In genomic region chr1:226723640-226724532, GRCh38 we compare ENCODE assay signal across 8 cellular contexts. TPM values are rescaled to one million over a fixed set of nuclear protein-coding genes. Genes with fewer than 3 reads are reported as not detected.
A peak's percentile ranks its signal among the peaks of the same experiment; 100 is the strongest.
DNase-seq lines count a peak whose midpoint lies in the region; ATAC-seq, FAIRE-seq and TF ChIP-seq lines count a peak whose summit lies in the region.

No MANE protein-coding gene starts in this region.

- no peak overlapping the region for H3K4me3 ChIP-seq in body of pancreas

- FAIRE-seq in D721Med (lab: Jason Lieb, UNC) = no peak

- H3K27me3 ChIP-seq in body of pancreas = no peaks in the 10 kb centered on the region

- intact Hi-C loops in body of pancreas (cut with DNase I) = no loop called here

- DNase-seq in activated CD8-positive, alpha-beta memory T cell treated with anti-CD3 and anti-CD28 coated beads for 24 hours = peak; percentile 73
- DNase-seq in activated CD8-positive, alpha-beta memory T cell treated with anti-CD3 and anti-CD28 coated beads, Interleukin-2, amount 50 U/mL, for 4 hours = no peak
- DNase-seq in NCI-H2227 treated with DMSO at 0.1 percent for 48 hours (lab: John Stamatoyannopoulos, UW) (peak; percentile 38), body of pancreas (peak in 2 of 4 donors; percentile 31 to 40), medulla oblongata (ENCODE audit: extremely low spot score) (peak; percentile 15), D721Med (ENCODE audit: insufficient read length, low spot score) (no peak), G401 (ENCODE audit: low spot score) (no peak)

- no peaks in the 10 kb centered on the region for H3K9me3 ChIP-seq in body of pancreas

- no peak for TF ChIP-seq POLR2A in body of pancreas (IDR thresholded peaks at IDR 0.05)

- TF ChIP-seq CTCF in body of pancreas (IDR thresholded peaks at IDR 0.05) (no peak), D721Med (IDR thresholded peaks at IDR 0.05; ENCODE audit: insufficient read depth, missing control alignments) (no peak)

- no peaks in the 10 kb centered on the region for H3K36me3 ChIP-seq in body of pancreas (replicated peaks in 1 of 2; ENCODE audit: insufficient read depth in 1 of 2, low read depth in 2 of 2)

- in situ Hi-C loops in G401 (cut with HindIII; ENCODE audit: low sequenced_read_pairs) = no loop called here

- H3K27ac ChIP-seq in body of pancreas = peak overlapping the region; percentile 3 to 37 (median 28)

- ATAC-seq in body of pancreas (peak; percentile 75), GM18858 (IDR thresholded peaks at IDR 0.05; ENCODE audit: unreplicated experiment) (no peak)

- WGBS in body of pancreas, 2 donors = 53 to 59% methylated on average over 12 to 13 of the region's 13 CpGs

- peaks cover 30% of the 10 kb centered on the region for H3K4me1 ChIP-seq in body of pancreas

RNA-seq across cellular contexts. Expression of gene ITPKB, which starts 15.2 kb away (rescaled TPM):
- total RNA-seq in body of pancreas = 10 to 100 TPM; 13.0 to 21.1 TPM
- total RNA-seq in G401 (2014; rRNA removed; shearing (Covaris generic)) = 11.4 and 15.2 TPM in 2 replicates

Comparison
In these comparisons a context has a peak if more than half of its experiments do, and no peak if none do; other contexts are left out.
1. DNase-seq: peak in activated CD8-positive, alpha-beta memory T cell treated with anti-CD3 and anti-CD28 coated beads for 24 hours (single experiment), NCI-H2227 treated with DMSO at 0.1 percent for 48 hours (single experiment) and medulla oblongata (single experiment); none in activated CD8-positive, alpha-beta memory T cell treated with anti-CD3 and anti-CD28 coated beads, Interleukin-2, amount 50 U/mL, for 4 hours (single experiment), D721Med (single experiment) and G401 (single experiment).